ENCODE assay signal across 11 cellular contexts in the genomic region with DNA sequence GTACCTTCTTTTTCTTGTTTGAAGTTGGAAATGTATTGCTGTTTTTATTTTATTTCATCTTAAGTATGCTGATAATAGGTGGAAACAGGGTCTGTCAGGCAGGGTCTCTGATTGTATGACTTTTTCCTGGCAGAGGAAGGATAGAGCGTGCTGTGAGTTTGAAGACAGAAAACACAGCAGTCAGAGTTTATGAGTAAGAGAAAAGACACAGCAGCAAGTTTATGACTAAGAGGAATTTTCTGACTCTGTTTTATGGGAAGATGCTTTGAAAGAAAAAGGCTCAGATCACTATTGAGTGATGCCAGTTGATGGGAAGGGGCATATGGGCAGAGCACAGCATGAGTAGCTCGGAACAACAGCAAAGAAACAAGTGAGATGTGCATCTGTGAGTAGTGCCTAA.
"Had no signal": no experiment of that assay in that cellular context is flagged by ENCODE, and none has a peak within 500 bp of the region (broad histone marks: within the 10 kb centered on the region; RNA-seq: fewer than 3 reads in every experiment).

No MANE protein-coding gene starts in this region.

- H3K4me3 ChIP-seq: body of pancreas, pancreas, SK-N-MC, upper lobe of left lung had no signal

- H3K36me3 ChIP-seq: pancreas, upper lobe of left lung had no signal

- H3K27ac ChIP-seq: body of pancreas, pancreas, SK-N-MC, upper lobe of left lung had no signal

- H3K27me3 ChIP-seq: body of pancreas, pancreas, upper lobe of left lung had no signal

- H3K4me1 ChIP-seq: body of pancreas, pancreas, upper lobe of left lung had no signal

- H3K9me3 ChIP-seq: body of pancreas, pancreas had no signal

- DNase-seq: activated CD4-positive, alpha-beta T cell treated with anti-CD3 and anti-CD28 coated beads, Interleukin-2, amount 10 ng/mL, durations not matched to agents 24 days and 14 days; activated naive CD4-positive, alpha-beta T cell treated with anti-CD3 and anti-CD28 coated beads for 36 hours; body of pancreas; cortex of kidney; effector CD8-positive, alpha-beta T cell; immature natural killer cell; left colon; mammary epithelial cell; pancreas; upper lobe of left lung had no signal
